16 cellular contexts compared by ENCODE assay signal in the genomic region with DNA sequence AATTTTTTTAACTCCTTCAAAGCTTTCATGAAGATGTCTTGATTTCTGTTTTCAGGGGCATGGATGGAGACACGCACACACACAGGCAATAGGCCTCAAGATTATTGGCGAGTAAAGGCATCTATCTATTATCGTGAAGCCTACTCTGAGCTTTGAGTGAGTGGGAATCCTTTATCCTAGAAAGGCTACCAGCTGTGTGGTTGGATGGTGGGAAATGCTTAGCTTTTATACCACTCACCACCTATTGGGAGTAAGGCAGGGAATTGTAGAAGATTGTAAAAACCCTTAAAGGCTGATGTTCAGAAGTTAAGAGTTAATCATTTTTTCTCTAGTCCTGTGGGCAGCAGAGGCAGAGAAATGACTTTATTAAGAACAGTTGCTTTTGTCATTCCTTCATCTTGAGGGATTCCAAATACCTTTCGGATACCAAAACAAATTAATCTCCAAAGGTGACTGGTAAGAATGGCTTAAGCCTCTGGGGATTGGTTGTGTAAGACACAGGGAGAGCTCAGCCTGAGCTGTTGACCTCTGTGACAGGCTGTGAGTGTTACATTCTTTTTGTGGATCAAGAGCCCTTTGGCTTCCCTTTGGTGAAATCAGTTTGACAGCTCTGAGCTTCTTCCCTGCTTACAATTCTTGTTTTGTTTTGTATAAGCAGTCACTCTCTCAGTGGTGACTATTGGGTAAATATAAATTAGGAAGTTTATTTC. TPM values are rescaled to one million over a fixed set of nuclear protein-coding genes. Genes with fewer than 3 reads are reported as not detected.
DNase-seq lines count a peak whose midpoint lies in the region; ATAC-seq and TF ChIP-seq lines count a peak whose summit lies in the region.
"Had no signal": no experiment of that assay in that cellular context is flagged by ENCODE, and none has a peak within 500 bp of the region (broad histone marks: within the 10 kb centered on the region; RNA-seq: fewer than 3 reads in every experiment).

No MANE protein-coding gene starts in this region.

- H3K36me3 Mint-ChIP-seq in endodermal cell (ENCODE audit: low read depth), result peaks cover 6% of the 10 kb centered on the region
- H3K36me3 Mint-ChIP-seq in activated CD4-positive, alpha-beta T cell treated with anti-CD3 and anti-CD28 coated beads for 36 hours (ENCODE audit: low read depth), result peaks cover 7% of the 10 kb centered on the region

- TF ChIP-seq CTCF in endodermal cell (conservative IDR thresholded peaks at IDR 0.05), result no peak
- TF ChIP-seq CTCF in lower lobe of right lung (IDR thresholded peaks at IDR 0.05), result no peak

- H3K4me1 ChIP-seq in ACC112 (ENCODE audit: control insufficient read depth, insufficient read depth, low read length, unreplicated experiment), result peaks cover 21% of the 10 kb centered on the region
- H3K4me1 ChIP-seq in HUES48 (ENCODE audit: control insufficient read depth, insufficient read depth, low read length), result peaks cover 17% of the 10 kb centered on the region
- H3K4me1 ChIP-seq in endodermal cell (ENCODE audit: control insufficient read depth, insufficient read depth, low read length), result peaks cover 41% of the 10 kb centered on the region
- H3K4me1 ChIP-seq in lower lobe of right lung, result peaks cover 18% of the 10 kb centered on the region

- no peaks in the 10 kb centered on the region for H3K27me3 Mint-ChIP-seq in endodermal cell (ENCODE audit: insufficient read depth)
- no peaks in the 10 kb centered on the region for H3K27me3 Mint-ChIP-seq in activated CD4-positive, alpha-beta T cell treated with anti-CD3 and anti-CD28 coated beads for 36 hours
- H3K27me3 Mint-ChIP-seq: activated naive CD8-positive, alpha-beta T cell treated with anti-CD3 and anti-CD28 coated beads, Interleukin-2, amount 10 ng/mL, durations not matched to agents 7 days and 5 days; stimulated activated naive B cell treated with anti-CD40 and anti-IgM and Interleukin-4, amounts not matched to agents 10 μg/mL and 1 μg/mL and 100 μg/mL, for 72 hours had no signal

- H3K27ac ChIP-seq in ACC112 (ENCODE audit: low read depth, low read length) (peak overlapping the region; percentile 29), HUES48 (ENCODE audit: low read depth, low read length) (peak overlapping the region; percentile 76), endodermal cell (ENCODE audit: low read depth, low read length) (peak overlapping the region; percentile 21), lower lobe of right lung (no peak overlapping the region)

- H3K27me3 ChIP-seq in ACC112 (ENCODE audit: insufficient read depth, low read length), result no peaks in the 10 kb centered on the region
- no peaks in the 10 kb centered on the region for H3K27me3 ChIP-seq in HUES48 (ENCODE audit: control insufficient read depth, insufficient read depth, low read length)
- no peaks in the 10 kb centered on the region for H3K27me3 ChIP-seq in endodermal cell (ENCODE audit: control insufficient read depth, insufficient read depth, low read length, poor library complexity, severe bottlenecking)
- no peaks in the 10 kb centered on the region for H3K27me3 ChIP-seq in lower lobe of right lung (ENCODE audit: low read depth)

- ATAC-seq in lower lobe of right lung (peak; percentile 82 to 86), HG02610 (IDR thresholded peaks at IDR 0.05; ENCODE audit: unreplicated experiment) (no peak), GM21528 (IDR thresholded peaks at IDR 0.05; ENCODE audit: low FRiP score, unreplicated experiment) (no peak)
- ATAC-seq in activated CD4-positive, alpha-beta T cell treated with anti-CD3 and anti-CD28 coated beads for 36 hours, result no peak
- ATAC-seq: stimulated activated naive B cell treated with anti-CD40 and anti-IgM and Interleukin-4, amounts not matched to agents 10 μg/mL and 1 μg/mL and 100 μg/mL, for 72 hours had no signal

- H3K79me2 ChIP-seq in ACC112 (ENCODE audit: control insufficient read depth, insufficient read depth, low read length, unreplicated experiment), result peaks cover 33% of the 10 kb centered on the region

- WGBS in endodermal cell (ENCODE audit: insufficient coverage in 1 of 2, insufficient read length in 1 of 2), 2 experiments, result 35 to 44% methylated on average over 3 to 4 of the region's 4 CpGs

- CTCF ChIA-PET in activated CD4-positive, alpha-beta T cell treated with anti-CD3 and anti-CD28 coated beads for 36 hours (lab: Charles Lee), result interaction anchor here (0.5 to 2.5 kb wide), 8 partner anchors 8 to 1383 kb away, joined by 3 to 9 read pairs (median 3); no protein-coding TSS in a partner anchor

- H3K4me3 ChIP-seq in ACC112 (ENCODE audit: low read depth, low read length), result no peak overlapping the region
- no peak overlapping the region for H3K4me3 ChIP-seq in HUES48 (ENCODE audit: low read depth, low read length)
- peak overlapping the region; percentile 41 for H3K4me3 ChIP-seq in endodermal cell (ENCODE audit: low read length)
- H3K4me3 ChIP-seq in lower lobe of right lung, result no peak overlapping the region

- intact Hi-C loops in lower lobe of right lung (cut with DNase I), result no loop called here
- intact Hi-C loops in activated CD4-positive, alpha-beta T cell treated with anti-CD3 and anti-CD28 coated beads for 36 hours (cut with DNase I, micrococcal nuclease), result no loop called here

- no peak overlapping the region for H2AFZ ChIP-seq in ACC112 (ENCODE audit: low read length, unreplicated experiment)

- H3K4me3 Mint-ChIP-seq in endodermal cell, result peak overlapping the region; percentile 23
- H3K4me3 Mint-ChIP-seq in activated CD4-positive, alpha-beta T cell treated with anti-CD3 and anti-CD28 coated beads for 36 hours, result no peak overlapping the region
- H3K4me3 Mint-ChIP-seq: activated naive CD8-positive, alpha-beta T cell treated with anti-CD3 and anti-CD28 coated beads, Interleukin-2, amount 10 ng/mL, durations not matched to agents 7 days and 5 days; stimulated activated naive B cell treated with anti-CD40 and anti-IgM and Interleukin-4, amounts not matched to agents 10 μg/mL and 1 μg/mL and 100 μg/mL, for 72 hours had no signal

- H3K4me1 Mint-ChIP-seq in endodermal cell, result peaks cover 59% of the 10 kb centered on the region
- H3K4me1 Mint-ChIP-seq in activated CD4-positive, alpha-beta T cell treated with anti-CD3 and anti-CD28 coated beads for 36 hours, result peaks cover 29% of the 10 kb centered on the region

- DNase-seq in endodermal cell (peak; percentile 73), lower lobe of right lung (no peak)
- DNase-seq in activated CD4-positive, alpha-beta T cell treated with anti-CD3 and anti-CD28 coated beads for 36 hours, result no peak
- no peak for DNase-seq in stimulated activated CD4-positive, alpha-beta T cell treated with anti-CD3 and anti-CD28 coated beads, Interleukin-2, amount 100 ng/mL, for 24 hours
- DNase-seq: activated CD4-positive, alpha-beta T cell treated with anti-CD3 and anti-CD28 coated beads for 4 hours; activated naive CD8-positive, alpha-beta T cell treated with anti-CD3 and anti-CD28 coated beads, Interleukin-2, amount 10 ng/mL, durations not matched to agents 7 days and 5 days; AML-193; kidney glomerular epithelial cell; NCI-H2171 treated with DMSO at 0.1 percent for 48 hours; SIG-M5; stimulated activated CD4-positive, alpha-beta T cell treated with anti-CD3 and anti-CD28 coated beads, Interleukin-12 subunit alpha, Interleukin-12 subunit beta, amount 100 ng/mL, for 4 hours; stimulated activated naive B cell treated with anti-CD40 and anti-IgM and Interleukin-4, amounts not matched to agents 10 μg/mL and 1 μg/mL and 100 μg/mL, for 72 hours had no signal

- H3K9me3 Mint-ChIP-seq in endodermal cell, result no peaks in the 10 kb centered on the region
- no peaks in the 10 kb centered on the region for H3K9me3 Mint-ChIP-seq in activated CD4-positive, alpha-beta T cell treated with anti-CD3 and anti-CD28 coated beads for 36 hours (ENCODE audit: low read depth)
- H3K9me3 Mint-ChIP-seq: activated naive CD8-positive, alpha-beta T cell treated with anti-CD3 and anti-CD28 coated beads, Interleukin-2, amount 10 ng/mL, durations not matched to agents 7 days and 5 days; stimulated activated naive B cell treated with anti-CD40 and anti-IgM and Interleukin-4, amounts not matched to agents 10 μg/mL and 1 μg/mL and 100 μg/mL, for 72 hours had no signal

- H3K9me3 ChIP-seq in HUES48 (ENCODE audit: control insufficient read depth, insufficient read depth, low read length), result no peaks in the 10 kb centered on the region
- no peaks in the 10 kb centered on the region for H3K9me3 ChIP-seq in endodermal cell (ENCODE audit: control insufficient read depth, low read length)
- no peaks in the 10 kb centered on the region for H3K9me3 ChIP-seq in lower lobe of right lung

- peak overlapping the region; percentile 90 for H3K27ac Mint-ChIP-seq in endodermal cell
- no peak overlapping the region for H3K27ac Mint-ChIP-seq in activated CD4-positive, alpha-beta T cell treated with anti-CD3 and anti-CD28 coated beads for 36 hours
- H3K27ac Mint-ChIP-seq: activated naive CD8-positive, alpha-beta T cell treated with anti-CD3 and anti-CD28 coated beads, Interleukin-2, amount 10 ng/mL, durations not matched to agents 7 days and 5 days; stimulated activated naive B cell treated with anti-CD40 and anti-IgM and Interleukin-4, amounts not matched to agents 10 μg/mL and 1 μg/mL and 100 μg/mL, for 72 hours had no signal

- POLR2A ChIA-PET in activated CD4-positive, alpha-beta T cell treated with anti-CD3 and anti-CD28 coated beads for 36 hours (lab: Charles Lee), result interaction anchor here (0.5 kb wide), 1 partner anchor 67 kb away, joined by 3 read pairs; no protein-coding TSS in a partner anchor

- H3K9ac ChIP-seq in HUES48 (ENCODE audit: low read depth, low read length) (no peak overlapping the region), endodermal cell (ENCODE audit: extremely low read depth, low read length, poor library complexity, severe bottlenecking) (peak overlapping the region; percentile 12)

- H3K36me3 ChIP-seq in ACC112 (ENCODE audit: insufficient read depth, low read length) (peaks cover 3% of the 10 kb centered on the region; the same call in 1 of the 2 replicates), HUES48 (ENCODE audit: control insufficient read depth, insufficient read depth, low read length) (no peaks in the 10 kb centered on the region), endodermal cell (ENCODE audit: control insufficient read depth, insufficient read depth, low read length) (no peaks in the 10 kb centered on the region), lower lobe of right lung (no peaks in the 10 kb centered on the region)

RNA-seq across cellular contexts. Expression of gene CTNNBL1, which starts 33.6 kb away (rescaled TPM):
- total RNA-seq in endodermal cell, result 10 to 100 TPM; 68.6 to 68.7 TPM
- 66.8 TPM for polyA plus RNA-seq in endodermal cell (2013, experiment 1 of 2)
- polyA plus RNA-seq in endodermal cell (2013, experiment 2 of 2), result 58.9 TPM
- 52.3 TPM for total RNA-seq in lower lobe of right lung
- 10 to 100 TPM; 72.6 to 93.4 TPM for total RNA-seq in activated CD4-positive, alpha-beta T cell treated with anti-CD3 and anti-CD28 coated beads for 36 hours

Comparison
In these comparisons a context has a peak if more than half of its experiments do, and no peak if none do; other contexts are left out.
1. ATAC-seq: peak in lower lobe of right lung (2 of 2); none in HG02610 (single experiment), GM21528 (single experiment) and activated CD4-positive, alpha-beta T cell treated with anti-CD3 and anti-CD28 coated beads for 36 hours (single experiment).